ENCODE assay signal across 1 cellular context in the genomic region with DNA sequence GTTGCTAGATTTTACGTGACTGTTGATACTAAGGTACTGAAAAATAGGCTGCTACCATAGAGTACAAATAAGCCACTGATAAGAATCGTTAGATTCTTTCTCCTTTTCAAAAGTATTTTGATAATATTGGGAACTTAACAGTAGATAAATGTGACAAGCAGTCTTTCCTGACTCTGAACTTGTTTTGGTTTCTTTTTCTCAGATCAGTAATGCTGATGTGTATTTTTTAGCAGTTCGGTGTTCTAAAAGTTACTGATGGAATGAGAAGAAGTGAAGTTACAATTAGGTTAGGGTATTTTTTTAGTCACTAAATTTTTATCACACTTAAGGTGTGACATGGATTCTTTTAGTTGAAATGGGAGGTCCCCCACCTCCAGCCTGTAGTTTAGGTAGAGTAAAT.
TF ChIP-seq lines count a peak whose summit lies in the region.

No MANE protein-coding gene starts in this region.

TF ChIP-seq in K562, 482 proteins besides CTCF, POLR2A, EP300 and RAD21 (continued from another document):
- TF ChIP-seq, protein P1, sequence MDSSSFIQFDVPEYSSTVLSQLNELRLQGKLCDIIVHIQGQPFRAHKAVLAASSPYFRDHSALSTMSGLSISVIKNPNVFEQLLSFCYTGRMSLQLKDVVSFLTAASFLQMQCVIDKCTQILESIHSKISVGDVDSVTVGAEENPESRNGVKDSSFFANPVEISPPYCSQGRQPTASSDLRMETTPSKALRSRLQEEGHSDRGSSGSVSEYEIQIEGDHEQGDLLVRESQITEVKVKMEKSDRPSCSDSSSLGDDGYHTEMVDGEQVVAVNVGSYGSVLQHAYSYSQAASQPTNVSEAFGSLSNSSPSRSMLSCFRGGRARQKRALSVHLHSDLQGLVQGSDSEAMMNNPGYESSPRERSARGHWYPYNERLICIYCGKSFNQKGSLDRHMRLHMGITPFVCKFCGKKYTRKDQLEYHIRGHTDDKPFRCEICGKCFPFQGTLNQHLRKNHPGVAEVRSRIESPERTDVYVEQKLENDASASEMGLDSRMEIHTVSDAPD (CRISPR knock-in tag; IDR thresholded peaks at IDR 0.05), result no peak
- TF ChIP-seq CBX3 (IDR thresholded peaks at IDR 0.05; ENCODE audit: borderline replicate concordance in 1 of 2, low read length in 2 of 2) (no peak), ZSCAN29 (IDR thresholded peaks at IDR 0.05) (no peak), BDP1 (IDR thresholded peaks at IDR 0.05; ENCODE audit: insufficient read depth, insufficient read length) (no peak), ZNF436 (CRISPR knock-in tag; IDR thresholded peaks at IDR 0.05) (no peak), ZNF316 (IDR thresholded peaks at IDR 0.05) (peak; percentile 75)
- TF ChIP-seq, protein P2, sequence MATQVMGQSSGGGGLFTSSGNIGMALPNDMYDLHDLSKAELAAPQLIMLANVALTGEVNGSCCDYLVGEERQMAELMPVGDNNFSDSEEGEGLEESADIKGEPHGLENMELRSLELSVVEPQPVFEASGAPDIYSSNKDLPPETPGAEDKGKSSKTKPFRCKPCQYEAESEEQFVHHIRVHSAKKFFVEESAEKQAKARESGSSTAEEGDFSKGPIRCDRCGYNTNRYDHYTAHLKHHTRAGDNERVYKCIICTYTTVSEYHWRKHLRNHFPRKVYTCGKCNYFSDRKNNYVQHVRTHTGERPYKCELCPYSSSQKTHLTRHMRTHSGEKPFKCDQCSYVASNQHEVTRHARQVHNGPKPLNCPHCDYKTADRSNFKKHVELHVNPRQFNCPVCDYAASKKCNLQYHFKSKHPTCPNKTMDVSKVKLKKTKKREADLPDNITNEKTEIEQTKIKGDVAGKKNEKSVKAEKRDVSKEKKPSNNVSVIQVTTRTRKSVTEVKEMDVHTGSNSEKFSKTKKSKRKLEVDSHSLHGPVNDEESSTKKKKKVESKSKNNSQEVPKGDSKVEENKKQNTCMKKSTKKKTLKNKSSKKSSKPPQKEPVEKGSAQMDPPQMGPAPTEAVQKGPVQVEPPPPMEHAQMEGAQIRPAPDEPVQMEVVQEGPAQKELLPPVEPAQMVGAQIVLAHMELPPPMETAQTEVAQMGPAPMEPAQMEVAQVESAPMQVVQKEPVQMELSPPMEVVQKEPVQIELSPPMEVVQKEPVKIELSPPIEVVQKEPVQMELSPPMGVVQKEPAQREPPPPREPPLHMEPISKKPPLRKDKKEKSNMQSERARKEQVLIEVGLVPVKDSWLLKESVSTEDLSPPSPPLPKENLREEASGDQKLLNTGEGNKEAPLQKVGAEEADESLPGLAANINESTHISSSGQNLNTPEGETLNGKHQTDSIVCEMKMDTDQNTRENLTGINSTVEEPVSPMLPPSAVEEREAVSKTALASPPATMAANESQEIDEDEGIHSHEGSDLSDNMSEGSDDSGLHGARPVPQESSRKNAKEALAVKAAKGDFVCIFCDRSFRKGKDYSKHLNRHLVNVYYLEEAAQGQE (CRISPR knock-in tag; IDR thresholded peaks at IDR 0.05; ENCODE audit: low read depth), result no peak
